In genomic region chr5:124650960-124651662, GRCh38 we compare ENCODE assay signal across 8 cellular contexts.
DNase-seq lines count a peak whose midpoint lies in the region; ATAC-seq and TF ChIP-seq lines count a peak whose summit lies in the region.

No MANE protein-coding gene starts in this region.

- peaks cover 23% of the 10 kb centered on the region for H3K36me3 Mint-ChIP-seq in neural crest cell (ENCODE audit: low read depth)

- BruUV-seq in PC-9 (replicated peaks; lab: Mats Ljungman, UMichigan) = no TSS peak

- CTCF ChIA-PET in BJ (lab: Yijun Ruan, JAX) (interaction anchor here (1.0 to 1.2 kb wide), 2 partner anchors 10 to 86 kb away, joined by 3 read pairs; no protein-coding TSS in a partner anchor), PC-9 (lab: Charles Lee) (no interaction called here)

- intact Hi-C loops in PC-9 (cut with micrococcal nuclease; ENCODE audit: unreplicated experiment) = loop anchor here (1.0 kb wide), 1 partner anchor 91 kb away; no protein-coding TSS in a partner anchor

- TF ChIP-seq CTCF in BJ (IDR thresholded peaks at IDR 0.05; ENCODE audit: insufficient read depth, low read depth, low read length) (no peak), PC-9 (conservative IDR thresholded peaks at IDR 0.05) (no peak), epithelial cell of esophagus (IDR thresholded peaks at IDR 0.05; ENCODE audit: insufficient read depth, low read depth, low read length, missing control alignments) (no peak), neural crest cell (conservative IDR thresholded peaks at IDR 0.05) (no peak)

- no peaks in the 10 kb centered on the region for H3K9me3 ChIP-seq in PC-9 (ENCODE audit: insufficient read depth, low read depth)

- no peak for ATAC-seq in GM19324 (IDR thresholded peaks at IDR 0.05; ENCODE audit: low FRiP score, unreplicated experiment)

- H3K27me3 ChIP-seq in BJ (ENCODE audit: control insufficient read depth, insufficient read depth, low read length) = no peaks in the 10 kb centered on the region
- no peaks in the 10 kb centered on the region for H3K27me3 ChIP-seq in PC-9 (ENCODE audit: insufficient read depth, low read depth)

- H3K36me3 ChIP-seq in BJ (ENCODE audit: control insufficient read depth, insufficient read depth, low read length) (no peaks in the 10 kb centered on the region), PC-9 (ENCODE audit: low read depth) (no peaks in the 10 kb centered on the region)

- H3K27me3 Mint-ChIP-seq in neural crest cell (ENCODE audit: low read depth) = no peaks in the 10 kb centered on the region

- peaks cover 59% of the 10 kb centered on the region for H3K4me1 ChIP-seq in PC-9 (replicated peaks; ENCODE audit: insufficient read depth)

- H3K79me2 ChIP-seq in PC-9 (ENCODE audit: low read depth) = no peaks in the 10 kb centered on the region

- H3F3A ChIP-seq in PC-9 (ENCODE audit: insufficient read depth, low read depth) = peaks cover 46% of the 10 kb centered on the region; the same call in 1 of the 2 replicates

- no peak overlapping the region for H3K27ac Mint-ChIP-seq in neural crest cell (ENCODE audit: unreplicated experiment)

- H3K9me3 Mint-ChIP-seq in neural crest cell = no peaks in the 10 kb centered on the region

- no peaks in the 10 kb centered on the region for H3K9me2 ChIP-seq in PC-9 (ENCODE audit: insufficient read depth)

- H3K4me1 Mint-ChIP-seq in neural crest cell = peaks cover 53% of the 10 kb centered on the region

- DNase-seq in BJ (ENCODE audit: low read depth) = peak; percentile 63
- peak in 1 of 2 experiments; percentile 71 for DNase-seq in PC-9
- no peak for DNase-seq in epithelial cell of esophagus (ENCODE audit: low read depth)
- DNase-seq in neural crest cell (ENCODE audit: low read depth, low spot score) = no peak
- DNase-seq in KG1 (lab: John Stamatoyannopoulos, UW) = no peak
- no peak for DNase-seq in NOMO-1 treated with DMSO at 0.1 percent for 48 hours (lab: John Stamatoyannopoulos, UW; ENCODE audit: unreplicated experiment)
- no peak for DNase-seq in NCI-H524 treated with DMSO at 0.1 percent for 48 hours (lab: John Stamatoyannopoulos, UW)

- H2AFZ ChIP-seq in PC-9 = peak overlapping the region; percentile 93

- H3K4me3 Mint-ChIP-seq in neural crest cell = peak overlapping the region; percentile 67

- peak overlapping the region; percentile 88 for H3K4me2 ChIP-seq in PC-9

- H3K4me3 ChIP-seq in BJ (ENCODE audit: low read depth, low read length) (no peak overlapping the region; the same call in 1 of the 2 replicates), PC-9 (peak overlapping the region; percentile 63), epithelial cell of esophagus (ENCODE audit: low read length) (peak overlapping the region; percentile 61)

- H3K27ac ChIP-seq in PC-9 = peak overlapping the region; percentile 68

- H4K20me1 ChIP-seq in PC-9 (ENCODE audit: insufficient read depth) = no peaks in the 10 kb centered on the region

- POLR2A ChIA-PET in BJ (lab: Charles Lee) (no interaction called here), PC-9 (lab: Charles Lee; ENCODE audit: unreplicated experiment) (interaction anchor here (0.5 kb wide), 1 partner anchor 48 kb away, joined by 3 read pairs; no protein-coding TSS in a partner anchor)
